In the genomic region with DNA sequence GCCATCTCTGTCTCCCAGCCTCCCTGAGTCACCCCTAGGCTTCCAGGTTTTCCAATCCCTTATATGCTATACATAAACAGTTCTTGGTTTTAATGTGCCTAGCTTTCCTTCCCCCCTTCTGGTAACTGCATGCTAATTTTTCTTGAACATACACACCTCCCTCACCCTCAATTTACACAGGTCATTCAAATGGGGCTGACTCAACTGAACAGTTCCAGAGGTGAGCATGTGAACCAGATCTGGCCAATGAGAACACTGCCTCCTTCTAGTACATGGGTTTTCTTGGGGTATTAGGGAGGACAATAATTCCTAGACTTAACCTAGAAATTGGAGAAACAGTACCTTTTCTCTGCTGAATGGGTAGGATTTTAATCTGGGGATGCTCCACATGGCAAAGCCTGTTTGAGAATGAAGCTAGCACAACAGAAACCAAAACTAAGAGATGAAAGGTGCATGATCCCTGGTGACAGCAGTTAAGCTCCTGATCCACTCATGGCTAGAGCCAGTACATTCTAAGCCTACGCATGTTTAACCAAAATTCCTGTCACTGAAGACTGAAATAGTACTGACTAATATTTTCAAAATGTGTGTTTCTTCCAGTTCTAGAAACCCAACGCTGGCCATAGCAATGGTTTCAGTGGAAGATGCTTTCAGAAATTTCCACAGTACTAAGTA, we compare ENCODE assay signal across 14 cellular contexts. TPM values are rescaled to one million over a fixed set of nuclear protein-coding genes. Genes with fewer than 3 reads are reported as not detected.
DNase-seq lines count a peak whose midpoint lies in the region; ATAC-seq, FAIRE-seq and TF ChIP-seq lines count a peak whose summit lies in the region.
"Had no signal": no experiment of that assay in that cellular context is flagged by ENCODE, and none has a peak within 500 bp of the region (broad histone marks: within the 10 kb centered on the region; RNA-seq: fewer than 3 reads in every experiment).

No MANE protein-coding gene starts in this region.

- no peaks in the 10 kb centered on the region for H3K27me3 ChIP-seq in esophagus muscularis mucosa

- no peaks in the 10 kb centered on the region for H3K36me3 ChIP-seq in esophagus muscularis mucosa
- H3K36me3 ChIP-seq: lower lobe of right lung had no signal

- peak; percentile 37 for ATAC-seq in GM18520 (IDR thresholded peaks at IDR 0.05; ENCODE audit: unreplicated experiment)
- ATAC-seq in HG02798 (IDR thresholded peaks at IDR 0.05; ENCODE audit: poor library complexity, unreplicated experiment), result peak; percentile 62
- no peak for ATAC-seq in GM21390 (IDR thresholded peaks at IDR 0.05; ENCODE audit: unreplicated experiment)
- ATAC-seq: lower lobe of right lung had no signal

- WGBS in esophagus muscularis mucosa, result 71% methylated on average over 2 of the region's 2 CpGs

- peaks cover 20 to 54% (median 43%) of the 10 kb centered on the region in 4 donors for H3K4me1 ChIP-seq in esophagus muscularis mucosa
- H3K4me1 ChIP-seq: lower lobe of right lung had no signal

- H3K9me3 ChIP-seq in esophagus muscularis mucosa, result no peaks in the 10 kb centered on the region
- H3K9me3 ChIP-seq: lower lobe of right lung had no signal

- H3K4me3 ChIP-seq in esophagus muscularis mucosa, result no peak overlapping the region
- H3K4me3 ChIP-seq: lower lobe of right lung had no signal

- peak; percentile 56 for FAIRE-seq in D721Med (lab: Jason Lieb, UNC)

- H3K27ac ChIP-seq in esophagus muscularis mucosa (replicated peaks in 1 of 4), result peak overlapping the region; percentile 73 to 81 (median 78)
- no peak overlapping the region for H3K27ac ChIP-seq in substantia nigra (ENCODE audit: low read depth, low read length, poor library complexity, severe bottlenecking)
- H3K27ac ChIP-seq: lower lobe of right lung had no signal

- TF ChIP-seq EP300 in esophagus muscularis mucosa (IDR thresholded peaks at IDR 0.05), result peak; percentile 32

- DNase-seq in D721Med (ENCODE audit: insufficient read length, low spot score) (no peak), esophagus muscularis mucosa (ENCODE audit: extremely low spot score) (no peak), middle frontal gyrus (ENCODE audit: extremely low spot score, low spot score) (no peak), substantia nigra (lab: John Stamatoyannopoulos, UW) (no peak), LoVo (ENCODE audit: low spot score) (no peak)
- DNase-seq: C1 segment of cervical spinal cord, hypothalamus, lower lobe of right lung, NCI-H1092, NCI-H510A, T-helper 9 cell had no signal

- TF ChIP-seq CTCF in D721Med (IDR thresholded peaks at IDR 0.05; ENCODE audit: insufficient read depth, missing control alignments) (no peak), esophagus muscularis mucosa (IDR thresholded peaks at IDR 0.05) (no peak)

- intact Hi-C loops in esophagus muscularis mucosa (cut with DNase I), result loop anchor here (5.0 kb wide), 1 partner anchor 40 kb away; a partner anchor contains a TSS

- no peak for TF ChIP-seq POLR2A in esophagus muscularis mucosa (IDR thresholded peaks at IDR 0.05; ENCODE audit: low read depth)

RNA-seq across cellular contexts. Expression of a gene that starts 11.8 kb away (rescaled TPM):
- 10 to 100 TPM; 52.2 to 68.9 (median 63.6) TPM for total RNA-seq in esophagus muscularis mucosa

RNA-seq across cellular contexts. Expression of a gene that starts 40.0 kb away (rescaled TPM):
- total RNA-seq in esophagus muscularis mucosa, result 10 to 100 TPM; 21.8 to 39.4 (median 24.6) TPM
